In the genomic region with DNA sequence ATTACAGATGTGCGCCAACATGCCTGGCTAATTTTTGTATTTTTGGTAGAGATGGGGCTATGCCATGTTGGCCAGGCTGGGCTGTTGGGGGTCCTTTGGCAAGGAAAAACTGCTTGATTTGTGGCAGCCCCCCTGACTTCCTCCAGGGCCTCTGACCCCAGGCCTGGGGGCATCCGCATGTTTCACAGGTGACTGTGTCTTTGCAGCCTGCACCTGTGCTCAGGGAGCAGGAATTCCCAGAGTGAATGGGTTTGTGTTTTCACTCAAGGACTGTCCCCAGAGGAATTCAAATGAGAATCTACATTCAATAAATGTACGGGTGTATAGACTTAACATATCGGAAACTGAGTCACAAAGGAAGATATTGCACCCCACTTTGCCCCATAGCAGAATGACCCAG, we compare ENCODE assay signal across 1 cellular context.
TF ChIP-seq lines count a peak whose summit lies in the region.

No MANE protein-coding gene starts in this region.

TF ChIP-seq in IMR-90, 13 proteins besides CTCF, POLR2A, EP300 and RAD21 (continued from another document):
- TF ChIP-seq, protein P1, sequence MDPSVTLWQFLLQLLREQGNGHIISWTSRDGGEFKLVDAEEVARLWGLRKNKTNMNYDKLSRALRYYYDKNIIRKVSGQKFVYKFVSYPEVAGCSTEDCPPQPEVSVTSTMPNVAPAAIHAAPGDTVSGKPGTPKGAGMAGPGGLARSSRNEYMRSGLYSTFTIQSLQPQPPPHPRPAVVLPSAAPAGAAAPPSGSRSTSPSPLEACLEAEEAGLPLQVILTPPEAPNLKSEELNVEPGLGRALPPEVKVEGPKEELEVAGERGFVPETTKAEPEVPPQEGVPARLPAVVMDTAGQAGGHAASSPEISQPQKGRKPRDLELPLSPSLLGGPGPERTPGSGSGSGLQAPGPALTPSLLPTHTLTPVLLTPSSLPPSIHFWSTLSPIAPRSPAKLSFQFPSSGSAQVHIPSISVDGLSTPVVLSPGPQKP (IDR thresholded peaks at IDR 0.05; ENCODE audit: borderline replicate concordance, low read depth, low read length): no peak
- no peak for TF ChIP-seq RFX5 (IDR thresholded peaks at IDR 0.05; ENCODE audit: low read depth, low read length)
- no peak for TF ChIP-seq RCOR1 (IDR thresholded peaks at IDR 0.05; ENCODE audit: insufficient replicate concordance, low read length)
- TF ChIP-seq, protein P2, sequence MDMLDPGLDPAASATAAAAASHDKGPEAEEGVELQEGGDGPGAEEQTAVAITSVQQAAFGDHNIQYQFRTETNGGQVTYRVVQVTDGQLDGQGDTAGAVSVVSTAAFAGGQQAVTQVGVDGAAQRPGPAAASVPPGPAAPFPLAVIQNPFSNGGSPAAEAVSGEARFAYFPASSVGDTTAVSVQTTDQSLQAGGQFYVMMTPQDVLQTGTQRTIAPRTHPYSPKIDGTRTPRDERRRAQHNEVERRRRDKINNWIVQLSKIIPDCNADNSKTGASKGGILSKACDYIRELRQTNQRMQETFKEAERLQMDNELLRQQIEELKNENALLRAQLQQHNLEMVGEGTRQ (IDR thresholded peaks at IDR 0.05; ENCODE audit: low read depth, low read length): no peak
- TF ChIP-seq NFE2L2 (IDR thresholded peaks at IDR 0.05; ENCODE audit: low read depth, low read length): no peak
- no peak for TF ChIP-seq CEBPB (IDR thresholded peaks at IDR 0.05; ENCODE audit: low read depth, low read length)
- TF ChIP-seq FOS (IDR thresholded peaks at IDR 0.05; ENCODE audit: low read depth, low read length): no peak
- no peak for TF ChIP-seq MXI1 (IDR thresholded peaks at IDR 0.05; ENCODE audit: borderline replicate concordance, low read depth, low read length)
- TF ChIP-seq CHD1 (IDR thresholded peaks at IDR 0.05; ENCODE audit: low read depth, low read length): no peak
- TF ChIP-seq SMC3 (IDR thresholded peaks at IDR 0.05; ENCODE audit: low read depth, low read length): no peak
